ENCODE assay signal across 8 cellular contexts in the genomic region with DNA sequence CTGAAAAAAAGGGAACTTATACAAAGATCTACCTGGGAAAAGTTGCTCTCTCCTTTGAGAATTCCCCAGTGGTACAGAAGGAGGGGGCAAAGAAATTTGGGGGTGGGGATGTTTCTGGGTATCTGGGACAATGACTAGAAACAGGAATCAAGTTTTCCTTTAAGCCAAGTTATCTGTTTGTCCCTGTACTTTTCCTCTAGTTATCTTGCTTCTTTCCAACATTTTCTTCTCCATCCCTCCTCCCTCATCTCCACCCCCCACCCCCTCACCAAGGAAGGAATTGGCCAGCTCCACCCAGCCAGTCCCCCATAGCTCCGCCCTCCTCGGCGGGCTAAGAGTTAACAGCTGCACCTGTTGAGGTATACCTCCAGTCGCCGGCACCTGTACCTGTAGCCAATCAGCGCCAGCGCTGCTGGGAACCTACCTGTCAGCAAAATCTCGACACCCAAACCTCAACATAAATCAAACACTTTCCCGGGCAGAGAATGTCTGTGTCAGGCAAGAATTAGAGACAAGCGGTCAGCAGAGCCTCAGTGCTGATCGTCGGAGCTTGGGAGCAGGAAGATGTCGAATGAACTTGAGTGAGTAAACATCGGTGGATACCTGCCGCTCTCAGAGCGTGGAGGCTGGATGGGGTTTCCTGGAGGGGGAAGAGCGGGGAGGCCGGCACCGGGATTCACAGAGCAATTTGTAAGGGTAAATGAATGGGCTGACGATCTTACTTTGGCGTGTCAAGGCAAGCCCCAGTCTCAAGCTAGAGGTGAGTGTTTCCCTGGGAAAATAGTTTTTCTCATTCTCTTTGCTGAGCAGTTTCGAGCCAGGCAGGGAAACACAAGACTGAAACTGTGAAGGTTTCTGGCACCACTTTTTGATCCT. TPM values are rescaled to one million over a fixed set of nuclear protein-coding genes. Genes with fewer than 3 reads are reported as not detected.
DNase-seq lines count a peak whose midpoint lies in the region; ATAC-seq and TF ChIP-seq lines count a peak whose summit lies in the region.

A gene (plus strand): TSS at position 370 of the 876 bp plus-strand sequence. CDS start 195 bp downstream, at position 565.

- H3K4me1 Mint-ChIP-seq in brain (peaks cover 64% of the 10 kb centered on the region), mesothelial cell of epicardium (peaks cover 64% of the 10 kb centered on the region)

- H3K27me3 Mint-ChIP-seq in brain, result peaks cover 75% of the 10 kb centered on the region
- peaks cover 8% of the 10 kb centered on the region for H3K27me3 Mint-ChIP-seq in mesothelial cell of epicardium (ENCODE audit: low read depth)

- peaks cover 0 to 6% (median 0%) of the 10 kb centered on the region in 5 experiments for H3K9me3 Mint-ChIP-seq in brain
- H3K9me3 Mint-ChIP-seq in mesothelial cell of epicardium, result no peaks in the 10 kb centered on the region

- H3K27ac Mint-ChIP-seq in brain (peak within 1 kb of the TSS; percentile 52 to 94 (median 83)), mesothelial cell of epicardium (peak within 1 kb of the TSS; percentile 97)

- peak; percentile 66 for DNase-seq in DMS153 treated with DMSO at 0.1 percent for 48 hours (lab: John Stamatoyannopoulos, UW; ENCODE audit: unreplicated experiment)
- DNase-seq in NCI-H1417 treated with DMSO at 0.1 percent for 48 hours (lab: John Stamatoyannopoulos, UW), result peak; percentile 31
- DNase-seq in mesothelial cell of epicardium (ENCODE audit: low spot score in 2 of 2, unreplicated experiment in 2 of 2), result peak in 1 of 2 experiments; percentile 57
- no peak for DNase-seq in cardiac septum (ENCODE audit: low spot score)
- no peak for DNase-seq in left ventricle myocardium superior

- H3K4me3 Mint-ChIP-seq in brain (peak within 1 kb of the TSS; percentile 50 to 84 (median 73)), mesothelial cell of epicardium (peak within 1 kb of the TSS; percentile 66)

- H3K36me3 Mint-ChIP-seq in brain, result no peaks in the 10 kb centered on the region
- no peaks in the 10 kb centered on the region for H3K36me3 Mint-ChIP-seq in mesothelial cell of epicardium

- TF ChIP-seq CTCF in brain (conservative IDR thresholded peaks at IDR 0.05) (no peak), mesothelial cell of epicardium (IDR thresholded peaks at IDR 0.05; ENCODE audit: unreplicated experiment) (no peak)

- no peak for ATAC-seq in GM19463 (IDR thresholded peaks at IDR 0.05; ENCODE audit: unreplicated experiment)
- no peak for ATAC-seq in GM21528 (IDR thresholded peaks at IDR 0.05; ENCODE audit: low FRiP score, unreplicated experiment)
- no peak for ATAC-seq in left ventricle myocardium superior

- intact Hi-C loops in cardiac septum (cut with DNase I) (no loop called here), left ventricle myocardium superior (cut with micrococcal nuclease) (no loop called here)

RNA-seq across cellular contexts. Expression of the gene that starts here (rescaled TPM):
- polyA plus RNA-seq in brain (ENCODE audit: insufficient read depth, low read depth, low replicate concordance), result not detected
- total RNA-seq in mesothelial cell of epicardium (17.1 to 19.1 TPM (median 17.9 TPM) in 3 replicates), cardiac septum (not detected), left ventricle myocardium superior (not detected)

Comparison
In these comparisons a context has a peak if more than half of its experiments do, and no peak if none do; other contexts are left out.
1. RNA of the gene that starts here (total RNA-seq): 17.1 to 19.1 TPM in mesothelial cell of epicardium; not detected in cardiac septum (single experiment) and not detected in left ventricle myocardium superior (single experiment); every median in the first group is over 10 times any median in the second.
2. DNase-seq: peak in DMS153 treated with DMSO at 0.1 percent for 48 hours (single experiment) and NCI-H1417 treated with DMSO at 0.1 percent for 48 hours (single experiment); none in cardiac septum (single experiment) and left ventricle myocardium superior (single experiment).